ENCODE assay signal across 18 cellular contexts in genomic region chr17:10169274-10169673, GRCh38. TPM values are rescaled to one million over a fixed set of nuclear protein-coding genes. Genes with fewer than 3 reads are reported as not detected.
"Had no signal": no experiment of that assay in that cellular context is flagged by ENCODE, and none has a peak within 500 bp of the region (broad histone marks: within the 10 kb centered on the region; RNA-seq: fewer than 3 reads in every experiment).

No MANE protein-coding gene starts in this region.

- H3K9me3 Mint-ChIP-seq: activated naive CD4-positive, alpha-beta T cell treated with anti-CD3 and anti-CD28 coated beads, Interleukin-2, amount 50 U/mL, for 24 hours; activated T-cell treated with anti-CD3 and anti-CD28 coated beads, Interleukin-2, amount 50 U/mL, for 24 hours; neural crest cell had no signal

- ATAC-seq: esophagus mucosa, gastrocnemius medialis, left lung had no signal

- H3K27me3 Mint-ChIP-seq: brain had no signal

- H3K27me3 ChIP-seq: dorsolateral prefrontal cortex, ovary, testis had no signal

- H3K36me3 ChIP-seq: gastrocnemius medialis, heart right ventricle, left lung, ovary had no signal

- H3K4me3 Mint-ChIP-seq: activated naive CD4-positive, alpha-beta T cell treated with anti-CD3 and anti-CD28 coated beads, Interleukin-2, amount 50 U/mL, for 24 hours; activated T-cell treated with anti-CD3 and anti-CD28 coated beads, Interleukin-2, amount 50 U/mL, for 24 hours; brain; neural crest cell; stimulated activated naive CD8-positive, alpha-beta T cell treated with anti-CD3 and anti-CD28 coated beads, Interleukin-15, Interleukin-2, amounts not matched to agents 100 ng/mL and 50 ng/mL, for 24 hours had no signal

- H3K4me3 ChIP-seq: dorsolateral prefrontal cortex, gastrocnemius medialis, heart right ventricle, left lung, ovary, testis had no signal

- H3K9me3 ChIP-seq: gastrocnemius medialis, left lung, ovary, testis had no signal

- H3K27ac Mint-ChIP-seq: activated naive CD4-positive, alpha-beta T cell treated with anti-CD3 and anti-CD28 coated beads, Interleukin-2, amount 50 U/mL, for 24 hours; activated T-cell treated with anti-CD3 and anti-CD28 coated beads, Interleukin-2, amount 50 U/mL, for 24 hours; brain; stimulated activated naive CD8-positive, alpha-beta T cell treated with anti-CD3 and anti-CD28 coated beads, Interleukin-15, Interleukin-2, amounts not matched to agents 100 ng/mL and 50 ng/mL, for 24 hours had no signal

- H3K4me1 Mint-ChIP-seq: activated naive CD4-positive, alpha-beta T cell treated with anti-CD3 and anti-CD28 coated beads, Interleukin-2, amount 50 U/mL, for 24 hours had no signal

- H3K4me1 ChIP-seq: gastrocnemius medialis, testis had no signal

- DNase-seq: activated CD4-positive, alpha-beta T cell treated with anti-CD3 and anti-CD28 coated beads, Interleukin-2, amount 50 U/mL, for 1 hour; activated effector memory CD4-positive, alpha-beta T cell treated with Interleukin-2 at 50 U/mL for 16 hours; activated T-cell treated with anti-CD3 and anti-CD28 coated beads, Interleukin-2, amount 50 U/mL, for 24 hours; amniotic stem cell; gastrocnemius medialis; heart right ventricle; left lung; ovary; stimulated activated CD4-positive, alpha-beta T cell treated with anti-CD3 and anti-CD28 coated beads, Interleukin-15, amount 100 ng/mL, for 24 hours; stimulated activated CD4-positive, alpha-beta T cell treated with anti-CD3 and anti-CD28 coated beads, Interleukin-4, amount 100 ng/mL, for 24 hours; testis had no signal

- H3K27ac ChIP-seq: dorsolateral prefrontal cortex, gastrocnemius medialis, heart right ventricle, left lung, ovary, testis had no signal

RNA-seq across cellular contexts. Expression of gene GAS7, which starts 29.1 kb away (rescaled TPM):
- total RNA-seq: T-helper 1 cell treated with Interleukin-12 subunit alpha and Interleukin-12 subunit beta and Interleukin-4 antibody, amounts not matched to agents 30 ng/mL and 1 ng/mL, for 36 hours had no signal
